8 cellular contexts compared by ENCODE assay signal in genomic region chr15:65902373-65902772, GRCh38. TPM values are rescaled to one million over a fixed set of nuclear protein-coding genes. Genes with fewer than 3 reads are reported as not detected.
DNase-seq lines count a peak whose midpoint lies in the region; ATAC-seq, FAIRE-seq and TF ChIP-seq lines count a peak whose summit lies in the region.

No MANE protein-coding gene starts in this region.

- no peak overlapping the region for H2AFZ ChIP-seq in hepatocyte
- H2AFZ ChIP-seq in GM23248: no peak overlapping the region

- H4K20me1 ChIP-seq in hepatocyte (ENCODE audit: insufficient read depth, poor library complexity, severe bottlenecking) (no peaks in the 10 kb centered on the region), GM23248 (ENCODE audit: insufficient read depth) (no peaks in the 10 kb centered on the region)

- no peak overlapping the region for H3K9ac ChIP-seq in GM23248

- peak; percentile 57 for DNase-seq in DMS153 (lab: John Stamatoyannopoulos, UW)
- DNase-seq in GM19239 (ENCODE audit: insufficient read length, low spot score): peak; percentile 59
- DNase-seq in SIG-M5 (lab: John Stamatoyannopoulos, UW): peak; percentile 92
- peak; percentile 75 for DNase-seq in hepatocyte (ENCODE audit: low spot score)
- peak in 1 of 2 donors; percentile 72 for DNase-seq in aorta
- no peak for DNase-seq in GM23248
- no peak for DNase-seq in hippocampal formation (lab: John Stamatoyannopoulos, UW)

- H3K36me3 ChIP-seq in hepatocyte (replicated peaks; ENCODE audit: insufficient read depth, low read depth) (no peaks in the 10 kb centered on the region), aorta (ENCODE audit: control insufficient read depth in 1 of 2, insufficient read depth in 2 of 2, low read length in 1 of 2) (peaks cover 0 to 8% of the 10 kb centered on the region in 2 donors), GM23248 (ENCODE audit: low read depth) (peaks cover 20% of the 10 kb centered on the region)

- H3K27me3 ChIP-seq in hepatocyte: no peaks in the 10 kb centered on the region
- H3K27me3 ChIP-seq in aorta (ENCODE audit: control insufficient read depth in 1 of 2, insufficient read depth in 2 of 2, low read length in 1 of 2): no peaks in the 10 kb centered on the region
- no peaks in the 10 kb centered on the region for H3K27me3 ChIP-seq in GM23248 (replicated peaks; ENCODE audit: insufficient read depth)

- H3K9me3 ChIP-seq in hepatocyte (ENCODE audit: low read depth) (no peaks in the 10 kb centered on the region), aorta (ENCODE audit: control insufficient read depth, low read length) (no peaks in the 10 kb centered on the region), GM23248 (ENCODE audit: low read depth) (no peaks in the 10 kb centered on the region)

- H3K4me2 ChIP-seq in hepatocyte: no peak overlapping the region
- no peak overlapping the region for H3K4me2 ChIP-seq in GM23248 (ENCODE audit: unreplicated experiment)

- FAIRE-seq in GM19239 (lab: Jason Lieb, UNC): peak; percentile 93

- H3K9me2 ChIP-seq in hepatocyte (replicated peaks; ENCODE audit: insufficient read depth) (no peaks in the 10 kb centered on the region), GM23248 (ENCODE audit: insufficient read depth) (no peaks in the 10 kb centered on the region)

- TF ChIP-seq CTCF in hepatocyte (IDR thresholded peaks at IDR 0.05; ENCODE audit: poor library complexity): no peak

- no peaks in the 10 kb centered on the region for H3F3A ChIP-seq in GM23248 (ENCODE audit: insufficient read depth)

- intact Hi-C loops in aorta (cut with DNase I): no loop called here

- no peaks in the 10 kb centered on the region for H3K79me2 ChIP-seq in hepatocyte
- H3K79me2 ChIP-seq in GM23248 (ENCODE audit: insufficient read depth): no peaks in the 10 kb centered on the region

- H3K27ac ChIP-seq in hepatocyte: peak overlapping the region; percentile 79
- no peak overlapping the region for H3K27ac ChIP-seq in aorta (ENCODE audit: low read depth in 1 of 2, low read length in 2 of 2)
- H3K27ac ChIP-seq in GM23248: no peak overlapping the region

- 100% methylated on average over 1 of the region's 1 CpG for WGBS in hepatocyte (ENCODE audit: low lambda C conversion rate, missing lambda C conversion rate)
- WGBS in aorta, 2 donors: 89 to 96% methylated on average over 1 of the region's 1 CpG
- 96 to 100% methylated on average over 1 of the region's 1 CpG for WGBS in GM23248 (ENCODE audit: low coverage in 1 of 2, low lambda C conversion rate in 2 of 2, missing lambda C conversion rate in 2 of 2), 2 experiments

- ATAC-seq in HG03378 (IDR thresholded peaks at IDR 0.05; ENCODE audit: unreplicated experiment): peak; percentile 78
- ATAC-seq in aorta (ENCODE audit: low FRiP score): peak; percentile 70

- H3K4me3 ChIP-seq in hepatocyte: no peak overlapping the region
- no peak overlapping the region for H3K4me3 ChIP-seq in aorta (ENCODE audit: low read length in 2 of 2)
- H3K4me3 ChIP-seq in GM23248: no peak overlapping the region

- in situ Hi-C loops in GM23248 (cut with MboI): no loop called here

- peaks cover 19% of the 10 kb centered on the region for H3K4me1 ChIP-seq in hepatocyte (ENCODE audit: insufficient read depth)
- H3K4me1 ChIP-seq in aorta (ENCODE audit: control insufficient read depth in 1 of 2, insufficient read depth in 2 of 2, low read length in 2 of 2): no peaks in the 10 kb centered on the region
- no peaks in the 10 kb centered on the region for H3K4me1 ChIP-seq in GM23248 (ENCODE audit: insufficient read depth)

RNA-seq across cellular contexts. Expression of gene RAB11A, which starts 33.1 kb away (rescaled TPM):
- total RNA-seq in hepatocyte: 306 and 309 TPM in 2 replicates
- polyA plus RNA-seq in hepatocyte: 247 and 248 TPM in 2 replicates
- 100 to 1,000 TPM; 149 to 156 TPM for total RNA-seq in aorta
- polyA plus RNA-seq in aorta: 10 to 100 TPM; 89.0 to 94.2 TPM
- total RNA-seq in GM23248 (2014; rRNA removed; shearing (Covaris generic)): 148 and 171 TPM in 2 replicates
- 258 and 262 TPM in 2 replicates for polyA plus RNA-seq in GM23248 (2016; fragmentation: Nextera tagmentation; extraction: Ambion mirVana)

Comparison
In these comparisons a context has a peak if more than half of its experiments do, and no peak if none do; other contexts are left out.
1. DNase-seq: peak in DMS153 (single experiment), GM19239 (single experiment), SIG-M5 (single experiment) and hepatocyte (single experiment); none in GM23248 (single experiment) and hippocampal formation (0 of 2).